Comparison of ENCODE assay signal across 9 cellular contexts in genomic region chr4:3368841-3369760, GRCh38.
A peak's percentile ranks its signal among the peaks of the same experiment; 100 is the strongest.
DNase-seq lines count a peak whose midpoint lies in the region; ATAC-seq, FAIRE-seq and TF ChIP-seq lines count a peak whose summit lies in the region.
"Had no signal": no experiment of that assay in that cellular context is flagged by ENCODE, and none has a peak within 500 bp of the region (broad histone marks: within the 10 kb centered on the region; RNA-seq: fewer than 3 reads in every experiment).

No MANE protein-coding gene starts in this region.

- FAIRE-seq in H54 (lab: Jason Lieb, UNC): no peak
- no peak for FAIRE-seq in GM19239 (lab: Jason Lieb, UNC)

- no peak overlapping the region for H3K9ac ChIP-seq in Loucy (ENCODE audit: low read depth, low read length, poor library complexity, severe bottlenecking)
- H3K9ac ChIP-seq: KMS-11 had no signal

- no peaks in the 10 kb centered on the region for H3K9me3 Mint-ChIP-seq in nephron

- no peak for ATAC-seq in sciatic nerve

- no peaks in the 10 kb centered on the region for H3K9me2 ChIP-seq in Loucy (replicated peaks; ENCODE audit: low read depth, low read length)

- H3K36me3 ChIP-seq in Loucy (ENCODE audit: insufficient read depth, low read length) (peaks cover 5% of the 10 kb centered on the region; the same call in 1 of the 2 replicates), brain microvascular endothelial cell (replicated peaks) (no peaks in the 10 kb centered on the region)

- H3K27ac Mint-ChIP-seq in nephron: peak overlapping the region; percentile 4 to 75 (median 59)

- no peak for TF ChIP-seq POLR2A in H54 (IDR thresholded peaks at IDR 0.05; ENCODE audit: low read depth, low read length)
- no peak for TF ChIP-seq POLR2A in erythroblast (IDR thresholded peaks at IDR 0.05; ENCODE audit: low read length)

- H3K4me1 ChIP-seq in Loucy (ENCODE audit: insufficient read depth, low read length, poor library complexity, severe bottlenecking): peaks cover 28% of the 10 kb centered on the region

- peaks cover 21% of the 10 kb centered on the region for H3K27me3 Mint-ChIP-seq in nephron (ENCODE audit: low read depth)

- peaks cover 39% of the 10 kb centered on the region for H4K20me1 ChIP-seq in Loucy (ENCODE audit: insufficient read depth, low read length, poor library complexity, severe bottlenecking)

- H3K4me3 Mint-ChIP-seq in nephron: peak overlapping the region; percentile 47 to 76 (median 57)

- H3K4me2 ChIP-seq in Loucy (ENCODE audit: low read depth, low read length, poor library complexity, severe bottlenecking): peak overlapping the region; percentile 73
- H3K4me2 ChIP-seq: KMS-11 had no signal

- H3K27ac ChIP-seq in brain microvascular endothelial cell: peak overlapping the region; percentile 85
- H3K27ac ChIP-seq: KMS-11 had no signal

- no peaks in the 10 kb centered on the region for H3F3A ChIP-seq in Loucy (ENCODE audit: low read depth)

- H3K4me3 ChIP-seq in Loucy (ENCODE audit: low read length, poor library complexity, severe bottlenecking) (peak overlapping the region; percentile 37), brain microvascular endothelial cell (ENCODE audit: low read depth, low read length) (peak overlapping the region; percentile 35)

- intact Hi-C loops in sciatic nerve (cut with DNase I): no loop called here

- H3K36me3 Mint-ChIP-seq in nephron (ENCODE audit: low read depth): no peaks in the 10 kb centered on the region

- H3K27me3 ChIP-seq in Loucy (ENCODE audit: insufficient read depth, low read length, poor library complexity, severe bottlenecking): no peaks in the 10 kb centered on the region
- H3K27me3 ChIP-seq in brain microvascular endothelial cell (replicated peaks): no peaks in the 10 kb centered on the region

- no peak overlapping the region for H2AFZ ChIP-seq in Loucy (ENCODE audit: low read length)

- peaks cover 95% of the 10 kb centered on the region for H3K79me2 ChIP-seq in Loucy (ENCODE audit: insufficient read depth, low read length)

- peak; percentile 70 for DNase-seq in CD1c-positive myeloid dendritic cell (ENCODE audit: extremely low spot score)
- DNase-seq in brain microvascular endothelial cell: no peak
- DNase-seq in H54 (ENCODE audit: insufficient read length, low spot score): no peak
- DNase-seq in GM19239 (ENCODE audit: insufficient read length, low spot score): no peak
- DNase-seq in sciatic nerve (ENCODE audit: low spot score): no peak
- DNase-seq in erythroblast (lab: John Stamatoyannopoulos, UW): no peak

- in situ Hi-C loops in brain microvascular endothelial cell (cut with HindIII; ENCODE audit: low pct_ligation_motif_present, low sequenced_read_pairs): no loop called here

- peaks cover 80% of the 10 kb centered on the region for H3K4me1 Mint-ChIP-seq in nephron

- TF ChIP-seq CTCF in Loucy (conservative IDR thresholded peaks at IDR 0.05; ENCODE audit: low read length) (no peak), brain microvascular endothelial cell (IDR thresholded peaks at IDR 0.05; ENCODE audit: low read depth, low read length, missing control alignments) (no peak), nephron (IDR thresholded peaks at IDR 0.05; ENCODE audit: unreplicated experiment in 3 of 3) (no peak)

- no peaks in the 10 kb centered on the region for H3K9me3 ChIP-seq in Loucy (ENCODE audit: insufficient read depth, low read depth, low read length)
